11 cellular contexts compared by ENCODE assay signal in the genomic region with DNA sequence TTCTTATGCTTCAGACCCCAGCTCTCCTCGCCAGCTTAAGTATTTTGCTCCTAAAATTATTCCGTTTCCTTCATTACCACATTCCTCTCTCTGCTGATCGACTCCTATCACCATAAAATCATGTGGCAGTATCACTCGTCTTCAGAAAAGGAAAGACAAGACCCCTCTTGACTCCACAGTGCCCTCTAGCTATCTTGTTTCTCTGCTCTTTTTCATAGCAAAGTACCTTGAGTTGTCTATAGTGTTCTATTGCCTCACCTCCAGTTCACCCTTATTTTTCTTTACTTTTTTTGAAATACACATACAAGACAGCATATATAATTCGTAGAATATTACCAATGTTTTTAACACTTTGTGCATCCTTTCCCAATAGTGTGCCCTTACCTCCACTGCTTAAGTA.
DNase-seq lines count a peak whose midpoint lies in the region; ATAC-seq and TF ChIP-seq lines count a peak whose summit lies in the region.
"Had no signal": no experiment of that assay in that cellular context is flagged by ENCODE, and none has a peak within 500 bp of the region (broad histone marks: within the 10 kb centered on the region; RNA-seq: fewer than 3 reads in every experiment).

No MANE protein-coding gene starts in this region.

- no peak overlapping the region for H3K4me3 ChIP-seq in BJ (ENCODE audit: low read depth, low read length)
- H3K4me3 ChIP-seq in epithelial cell of proximal tubule (ENCODE audit: low read depth, low read length) = no peak overlapping the region
- H3K4me3 ChIP-seq: MG63 had no signal

- ATAC-seq in HG02623 (IDR thresholded peaks at IDR 0.05; ENCODE audit: unreplicated experiment) = no peak
- no peak for ATAC-seq in HG03571 (IDR thresholded peaks at IDR 0.05; ENCODE audit: unreplicated experiment)
- ATAC-seq: left ventricle myocardium superior had no signal

- no peak for DNase-seq in BJ (ENCODE audit: low read depth)
- DNase-seq in GM20000 (ENCODE audit: low spot score) = peak; percentile 29
- DNase-seq in NCI-H748 treated with DMSO at 0.1 percent for 48 hours (lab: John Stamatoyannopoulos, UW) = peak; percentile 13
- DNase-seq in epithelial cell of proximal tubule (ENCODE audit: low read depth) = no peak
- DNase-seq in stimulated activated naive CD4-positive, alpha-beta T cell treated with Interleukin-2 at 50 U/mL for 16 hours (lab: John Stamatoyannopoulos, UW) = no peak
- DNase-seq in 8988T = no peak
- DNase-seq: DMS153, left ventricle myocardium superior, MG63 had no signal

- TF ChIP-seq CTCF in BJ (IDR thresholded peaks at IDR 0.05; ENCODE audit: insufficient read depth, low read depth, low read length) = peak; percentile 23; the same call in 1 of the 2 replicates
- TF ChIP-seq CTCF in GM20000 (IDR thresholded peaks at IDR 0.05; ENCODE audit: extremely low read depth, missing control alignments) = peak; percentile 36
- TF ChIP-seq CTCF in epithelial cell of proximal tubule (conservative IDR thresholded peaks at IDR 0.05; ENCODE audit: low read depth, low read length) = peak; percentile 39

- no peaks in the 10 kb centered on the region for H3K36me3 ChIP-seq in BJ (ENCODE audit: control insufficient read depth, insufficient read depth, low read length)
- H3K36me3 ChIP-seq: MG63 had no signal

- H3K27me3 ChIP-seq in BJ (ENCODE audit: control insufficient read depth, insufficient read depth, low read length) = peaks cover 1% of the 10 kb centered on the region; the same call in 1 of the 2 replicates
- H3K27me3 ChIP-seq: MG63 had no signal

- CTCF ChIA-PET in BJ (lab: Yijun Ruan, JAX) = interaction anchor here (1.2 to 5.3 kb wide), 4 partner anchors 12 to 624 kb away, joined by 3 to 33 read pairs (median 4); no protein-coding TSS in a partner anchor

- POLR2A ChIA-PET in BJ (lab: Charles Lee) = no interaction called here

Comparison
In these comparisons a context has a peak if more than half of its experiments do, and no peak if none do; other contexts are left out.
1. DNase-seq: peak in GM20000 (single experiment) and NCI-H748 treated with DMSO at 0.1 percent for 48 hours (single experiment); none in BJ (single experiment), epithelial cell of proximal tubule (single experiment), stimulated activated naive CD4-positive, alpha-beta T cell treated with Interleukin-2 at 50 U/mL for 16 hours (single experiment) and 8988T (single experiment).
2. Peak in every context shown above with its lines, with median percentiles within 50 percentile points of each other: CTCF ChIP-seq.